Comparison of ENCODE assay signal across 1 cellular context in the genomic region with DNA sequence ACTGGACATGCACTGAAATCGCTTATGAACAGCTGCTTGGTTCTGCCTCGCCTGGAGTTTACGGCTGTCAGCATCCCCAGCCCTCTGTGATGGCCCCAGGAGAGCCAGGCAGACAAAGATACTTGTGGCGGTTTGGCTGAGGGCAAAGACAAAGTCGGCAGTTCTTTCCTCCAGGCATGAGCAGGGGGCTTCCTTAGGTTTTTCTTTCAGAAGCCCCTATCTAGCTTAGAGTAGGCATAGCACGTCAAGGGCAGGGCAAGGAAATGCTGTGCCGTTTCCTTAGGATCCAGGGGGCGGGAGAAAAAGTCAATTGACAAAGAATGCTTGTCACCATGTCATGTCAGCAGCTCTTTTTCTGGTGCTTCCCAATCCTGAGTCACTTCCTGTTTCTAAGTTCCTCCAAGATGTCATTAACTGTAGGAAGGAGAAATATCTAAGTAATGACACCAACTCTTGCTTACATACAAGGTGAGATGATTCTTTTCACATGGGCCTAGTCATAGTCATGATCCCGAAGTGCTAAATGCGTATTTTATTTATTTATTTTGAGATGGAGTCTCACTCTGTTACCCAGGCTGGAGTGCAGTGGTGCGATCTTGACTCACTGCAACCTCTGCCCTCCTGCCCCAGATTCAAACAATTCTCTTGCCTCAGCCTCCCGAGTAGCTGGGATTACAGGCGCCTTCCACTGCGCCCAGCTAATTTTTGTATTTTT.
TF ChIP-seq lines count a peak whose summit lies in the region.

No MANE protein-coding gene starts in this region.

TF ChIP-seq in HEK293, 187 proteins besides CTCF, POLR2A, EP300 and RAD21 (continued from another document):
- TF ChIP-seq PRDM10 (tag by site-specific recombination; IDR thresholded peaks at IDR 0.05) (peak; percentile 22; the same call in 1 of the 2 replicates), ZNF37A (tag by site-specific recombination; IDR thresholded peaks at IDR 0.05) (no peak), ZNF221 (tag by site-specific recombination; IDR thresholded peaks at IDR 0.05; ENCODE audit: borderline replicate concordance) (no peak), ZNF629 (tag by site-specific recombination; IDR thresholded peaks at IDR 0.05) (peak; percentile 91), GLI2 (tag by site-specific recombination; IDR thresholded peaks at IDR 0.05; ENCODE audit: borderline replicate concordance, low read depth) (no peak), ZEB2 (tag by site-specific recombination; IDR thresholded peaks at IDR 0.05) (peak; percentile 44; the same call in 1 of the 2 replicates), ZNF366 (tag by site-specific recombination; conservative IDR thresholded peaks at IDR 0.05) (peak; percentile 41), GLI4 (tag by site-specific recombination; IDR thresholded peaks at IDR 0.05) (no peak), KLF9 (tag by site-specific recombination; IDR thresholded peaks at IDR 0.05; ENCODE audit: low read depth) (no peak), ZNF792 (tag by site-specific recombination; IDR thresholded peaks at IDR 0.05) (no peak), ZNF600 (tag by site-specific recombination; IDR thresholded peaks at IDR 0.05) (peak; percentile 55; the same call in 1 of the 2 replicates), SP2 (tag by site-specific recombination; IDR thresholded peaks at IDR 0.05) (peak; percentile 14; the same call in 1 of the 2 replicates), SP3 (tag by site-specific recombination; IDR thresholded peaks at IDR 0.05) (peak; percentile 25; the same call in 1 of the 2 replicates), ZNF341 (tag by site-specific recombination; IDR thresholded peaks at IDR 0.05; ENCODE audit: low read depth) (no peak), ZNF140 (tag by site-specific recombination; IDR thresholded peaks at IDR 0.05) (no peak), ZNF132 (tag by site-specific recombination; IDR thresholded peaks at IDR 0.05; ENCODE audit: borderline replicate concordance) (no peak)
